In the genomic region with DNA sequence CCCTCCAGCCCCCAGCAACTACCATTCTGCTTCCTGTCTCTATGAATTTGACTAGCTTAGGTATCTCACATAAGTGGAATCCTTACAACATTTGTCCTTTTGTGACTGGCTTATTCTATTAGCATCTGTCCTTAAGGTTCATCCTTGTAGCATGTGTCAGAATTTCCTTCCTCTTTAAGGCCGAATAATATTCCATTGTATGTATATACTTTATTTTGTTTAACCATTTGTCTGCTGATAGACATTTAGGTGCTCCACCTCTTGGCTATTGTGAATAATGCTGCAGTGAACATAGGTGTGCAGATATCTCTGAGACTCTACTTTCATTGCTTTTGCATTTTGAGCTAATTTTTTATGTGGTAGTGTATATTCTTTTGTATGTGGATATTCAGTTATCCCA, we compare ENCODE assay signal across 2 cellular contexts.
A peak's percentile ranks its signal among the peaks of the same experiment; 100 is the strongest.
TF ChIP-seq lines count a peak whose summit lies in the region.

No MANE protein-coding gene starts in this region.

TF ChIP-seq in HEK293, 187 proteins besides CTCF, POLR2A, EP300 and RAD21:
- TF ChIP-seq ZNF146 (tag by site-specific recombination; IDR thresholded peaks at IDR 0.05), result peak; percentile 56
- TF ChIP-seq ZFP41 (tag by site-specific recombination; IDR thresholded peaks at IDR 0.05; ENCODE audit: borderline replicate concordance), result no peak
TF ChIP-seq in HEK293: peak in this region for 1.

TF ChIP-seq in K562, 482 proteins besides CTCF, POLR2A, EP300 and RAD21:
- TF ChIP-seq DACH1 (IDR thresholded peaks at IDR 0.05; ENCODE audit: partially characterized antibody), result no peak
- no peak for TF ChIP-seq FOSL1 (tag; conservative IDR thresholded peaks at IDR 0.05)
- no peak for TF ChIP-seq SMC3 (conservative IDR thresholded peaks at IDR 0.05; ENCODE audit: insufficient read depth, low read depth, low read length)
- no peak for TF ChIP-seq SUPT5H (IDR thresholded peaks at IDR 0.05)
- no peak for TF ChIP-seq ZNF79 (CRISPR knock-in tag; IDR thresholded peaks at IDR 0.05; ENCODE audit: low read depth)
- no peak for TF ChIP-seq ZKSCAN8 (CRISPR knock-in tag; IDR thresholded peaks at IDR 0.05)
- TF ChIP-seq ZBED1 (IDR thresholded peaks at IDR 0.05), result no peak
